Comparison of ENCODE assay signal across 19 cellular contexts in the genomic region with DNA sequence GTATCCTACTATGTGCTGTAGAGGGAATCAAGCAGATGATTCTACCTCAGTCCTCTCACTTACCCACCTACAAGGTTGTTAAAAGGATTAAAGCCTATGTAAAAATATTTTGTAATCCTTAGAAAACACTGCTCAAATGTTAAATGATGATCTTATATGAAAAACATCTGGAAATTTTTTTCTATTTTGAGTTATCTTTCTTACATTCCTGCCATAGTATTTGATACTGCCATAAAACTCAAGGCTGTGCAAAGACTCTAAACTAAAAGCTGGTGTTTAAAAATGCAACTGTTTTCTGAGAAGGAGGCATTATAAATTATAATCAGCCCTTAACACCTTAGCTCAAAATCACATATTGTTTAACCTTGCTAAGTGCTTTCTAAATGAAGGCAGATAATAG.
"Had no signal": no experiment of that assay in that cellular context is flagged by ENCODE, and none has a peak within 500 bp of the region (broad histone marks: within the 10 kb centered on the region; RNA-seq: fewer than 3 reads in every experiment).

No MANE protein-coding gene starts in this region.

- H3K27me3 ChIP-seq: right lobe of liver, testis, upper lobe of right lung had no signal

- H3K9me3 ChIP-seq: psoas muscle, right lobe of liver, testis, upper lobe of right lung had no signal

- DNase-seq: activated CD4-positive, alpha-beta T cell treated with anti-CD3 and anti-CD28 coated beads, Interleukin-2, amount 50 U/mL, for 48 hours; activated CD4-positive, CD25-positive, alpha-beta regulatory T cell treated with anti-CD3 and anti-CD28 coated beads, Interleukin-2, amount 50 U/mL, for 72 hours; activated CD8-positive, alpha-beta memory T cell treated with anti-CD3 and anti-CD28 coated beads, Interleukin-2, amount 10 ng/mL, durations not matched to agents 7 days and 5 days; activated gamma-delta T cell; activated T-cell treated with anti-CD3 and anti-CD28 coated beads, Interleukin-2, amount 50 U/mL, for 24 hours; anterior cingulate cortex; effector CD4-positive, alpha-beta T cell; glutamatergic neuron; left cardiac atrium; naive thymus-derived CD4-positive, alpha-beta T cell; psoas muscle; right lobe of liver; stimulated activated CD4-positive, alpha-beta T cell treated with anti-CD3 and anti-CD28 coated beads, Interleukin-4, amount 100 ng/mL, for 1 hour; stimulated activated CD8-positive, alpha-beta memory T cell treated with anti-CD3 and anti-CD28 coated beads, Interleukin-4, amount 100 ng/mL, for 48 hours; T-helper 9 cell; testis; upper lobe of right lung had no signal

- H3K27ac ChIP-seq: psoas muscle, right lobe of liver, testis, upper lobe of right lung had no signal

- H3K4me3 ChIP-seq: coronary artery, lung, psoas muscle, right lobe of liver, testis, upper lobe of right lung had no signal
